ENCODE assay signal across 10 cellular contexts in genomic region chr4:148007303-148007702, GRCh38.
DNase-seq lines count a peak whose midpoint lies in the region; ATAC-seq, FAIRE-seq and TF ChIP-seq lines count a peak whose summit lies in the region.
"Had no signal": no experiment of that assay in that cellular context is flagged by ENCODE, and none has a peak within 500 bp of the region (broad histone marks: within the 10 kb centered on the region; RNA-seq: fewer than 3 reads in every experiment).

No MANE protein-coding gene starts in this region.

- no peak overlapping the region for H3K4me3 Mint-ChIP-seq in activated T-cell treated with anti-CD3 and anti-CD28 coated beads, Interleukin-2, amount 50 U/mL, for 72 hours
- no peak overlapping the region for H3K4me3 Mint-ChIP-seq in activated T-cell treated with anti-CD3 and anti-CD28 coated beads, Interleukin-2, amount 50 U/mL, for 24 hours
- H3K4me3 Mint-ChIP-seq in stimulated activated memory B cell treated with anti-CD40 and anti-IgM and Interleukin-4, amounts not matched to agents 10 μg/mL and 1 μg/mL and 100 μg/mL, for 72 hours: no peak overlapping the region

- H3K27ac ChIP-seq in adrenal gland: peak overlapping the region; percentile 16 to 72 (median 62)
- no peak overlapping the region for H3K27ac ChIP-seq in aorta (ENCODE audit: low read depth in 1 of 2, low read length in 2 of 2)
- peak overlapping the region in 1 of 2 donors; percentile 16 for H3K27ac ChIP-seq in kidney (ENCODE audit: low read depth in 2 of 2, low read length in 2 of 2)
- H3K27ac ChIP-seq: BLaER1 had no signal

- no peak for FAIRE-seq in kidney (lab: Jason Lieb, UNC)

- WGBS in adrenal gland, 4 donors: 26 to 35% (median 29%) methylated on average over 7 of the region's 7 CpGs
- WGBS in aorta, 2 donors: 79 to 94% methylated on average over 7 of the region's 7 CpGs

- H3K9me3 Mint-ChIP-seq in activated T-cell treated with anti-CD3 and anti-CD28 coated beads, Interleukin-2, amount 50 U/mL, for 72 hours: no peaks in the 10 kb centered on the region
- H3K9me3 Mint-ChIP-seq in activated T-cell treated with anti-CD3 and anti-CD28 coated beads, Interleukin-2, amount 50 U/mL, for 24 hours: peaks cover 5% of the 10 kb centered on the region
- H3K9me3 Mint-ChIP-seq in stimulated activated memory B cell treated with anti-CD40 and anti-IgM and Interleukin-4, amounts not matched to agents 10 μg/mL and 1 μg/mL and 100 μg/mL, for 72 hours: peaks cover 4% of the 10 kb centered on the region

- no peaks in the 10 kb centered on the region for H3K27me3 Mint-ChIP-seq in activated T-cell treated with anti-CD3 and anti-CD28 coated beads, Interleukin-2, amount 50 U/mL, for 72 hours (ENCODE audit: low read depth)
- H3K27me3 Mint-ChIP-seq in activated T-cell treated with anti-CD3 and anti-CD28 coated beads, Interleukin-2, amount 50 U/mL, for 24 hours: no peaks in the 10 kb centered on the region
- peaks cover 10% of the 10 kb centered on the region for H3K27me3 Mint-ChIP-seq in stimulated activated memory B cell treated with anti-CD40 and anti-IgM and Interleukin-4, amounts not matched to agents 10 μg/mL and 1 μg/mL and 100 μg/mL, for 72 hours

- DNase-seq in activated T-cell treated with anti-CD3 and anti-CD28 coated beads, Interleukin-2, amount 50 U/mL, for 72 hours: no peak
- no peak for DNase-seq in activated T-cell treated with anti-CD3 and anti-CD28 coated beads, Interleukin-2, amount 50 U/mL, for 24 hours
- DNase-seq in adrenal gland: peak; percentile 52 to 76 (median 67)
- peak; percentile 85 for DNase-seq in islet precursor cell
- no peak for DNase-seq in aorta
- DNase-seq in NK-92 treated with Interleukin-12 subunit alpha and Interleukin-12 subunit beta, amount 100 ng/mL, for 24 hours (lab: John Stamatoyannopoulos, UW): no peak
- DNase-seq in kidney: no peak

- TF ChIP-seq CTCF in adrenal gland (IDR thresholded peaks at IDR 0.05) (no peak), kidney (IDR thresholded peaks at IDR 0.05; ENCODE audit: borderline replicate concordance, extremely low read depth, insufficient read depth) (no peak)

- H3K36me3 Mint-ChIP-seq in activated T-cell treated with anti-CD3 and anti-CD28 coated beads, Interleukin-2, amount 50 U/mL, for 72 hours (ENCODE audit: insufficient read depth in 2 of 2): peaks cover 4 to 5% of the 10 kb centered on the region in 2 donors
- H3K36me3 Mint-ChIP-seq in activated T-cell treated with anti-CD3 and anti-CD28 coated beads, Interleukin-2, amount 50 U/mL, for 24 hours (ENCODE audit: low read depth): peaks cover 3% of the 10 kb centered on the region
- H3K36me3 Mint-ChIP-seq in stimulated activated memory B cell treated with anti-CD40 and anti-IgM and Interleukin-4, amounts not matched to agents 10 μg/mL and 1 μg/mL and 100 μg/mL, for 72 hours: no peaks in the 10 kb centered on the region

- H3K4me1 ChIP-seq in adrenal gland (replicated peaks in 1 of 2): peaks cover 10 to 15% of the 10 kb centered on the region in 2 donors
- H3K4me1 ChIP-seq in aorta (ENCODE audit: control insufficient read depth in 1 of 2, insufficient read depth in 2 of 2, low read length in 2 of 2): peaks cover 0 to 3% of the 10 kb centered on the region in 2 donors
- H3K4me1 ChIP-seq in kidney (ENCODE audit: control insufficient read depth in 1 of 2, insufficient read depth in 1 of 2, low read depth in 1 of 2, low read length in 2 of 2): peaks cover 2 to 6% of the 10 kb centered on the region in 2 donors
- H3K4me1 ChIP-seq: BLaER1 had no signal

- no peak overlapping the region for H3K9ac ChIP-seq in kidney (ENCODE audit: low read length in 2 of 2)
- H3K9ac ChIP-seq: BLaER1 had no signal

- H3K4me3 ChIP-seq in adrenal gland: no peak overlapping the region
- no peak overlapping the region for H3K4me3 ChIP-seq in aorta (ENCODE audit: low read length in 2 of 2)
- H3K4me3 ChIP-seq in kidney (ENCODE audit: low read length in 2 of 2): no peak overlapping the region
- H3K4me3 ChIP-seq: BLaER1, HAP-1 had no signal

- H3K4me1 Mint-ChIP-seq in activated T-cell treated with anti-CD3 and anti-CD28 coated beads, Interleukin-2, amount 50 U/mL, for 72 hours (ENCODE audit: low read depth): peaks cover 11% of the 10 kb centered on the region
- H3K4me1 Mint-ChIP-seq in activated T-cell treated with anti-CD3 and anti-CD28 coated beads, Interleukin-2, amount 50 U/mL, for 24 hours (ENCODE audit: low read depth): peaks cover 8% of the 10 kb centered on the region
- no peaks in the 10 kb centered on the region for H3K4me1 Mint-ChIP-seq in stimulated activated memory B cell treated with anti-CD40 and anti-IgM and Interleukin-4, amounts not matched to agents 10 μg/mL and 1 μg/mL and 100 μg/mL, for 72 hours

- no peak for ATAC-seq in activated T-cell treated with anti-CD3 and anti-CD28 coated beads, Interleukin-2, amount 50 U/mL, for 72 hours (replicated peaks in 1 of 2)
- peak; percentile 49 for ATAC-seq in aorta (ENCODE audit: low FRiP score)
- no peak for ATAC-seq in stimulated activated memory B cell treated with anti-CD40 and anti-IgM and Interleukin-4, amounts not matched to agents 10 μg/mL and 1 μg/mL and 100 μg/mL, for 72 hours

- no peaks in the 10 kb centered on the region for H3K27me3 ChIP-seq in adrenal gland
- H3K27me3 ChIP-seq in aorta (ENCODE audit: control insufficient read depth in 1 of 2, insufficient read depth in 2 of 2, low read length in 1 of 2): no peaks in the 10 kb centered on the region
- H3K27me3 ChIP-seq: BLaER1 had no signal

- no peak for TF ChIP-seq POLR2A in adrenal gland (IDR thresholded peaks at IDR 0.05)

- intact Hi-C loops in adrenal gland (cut with DNase I) (no loop called here), aorta (cut with DNase I) (no loop called here), kidney (cut with DNase I) (no loop called here)

- H3K27ac Mint-ChIP-seq in activated T-cell treated with anti-CD3 and anti-CD28 coated beads, Interleukin-2, amount 50 U/mL, for 72 hours: peak overlapping the region; percentile 19
- H3K27ac Mint-ChIP-seq in activated T-cell treated with anti-CD3 and anti-CD28 coated beads, Interleukin-2, amount 50 U/mL, for 24 hours: no peak overlapping the region
- no peak overlapping the region for H3K27ac Mint-ChIP-seq in stimulated activated memory B cell treated with anti-CD40 and anti-IgM and Interleukin-4, amounts not matched to agents 10 μg/mL and 1 μg/mL and 100 μg/mL, for 72 hours

- H3K9me3 ChIP-seq in adrenal gland (replicated peaks in 1 of 3) (no peaks in the 10 kb centered on the region), aorta (ENCODE audit: control insufficient read depth, low read length) (no peaks in the 10 kb centered on the region), kidney (ENCODE audit: control insufficient read depth in 1 of 2, low read length in 2 of 2) (no peaks in the 10 kb centered on the region)
- H3K9me3 ChIP-seq: BLaER1, HAP-1 had no signal

- H3K36me3 ChIP-seq in adrenal gland (replicated peaks in 1 of 2) (no peaks in the 10 kb centered on the region), aorta (ENCODE audit: control insufficient read depth in 1 of 2, insufficient read depth in 2 of 2, low read length in 1 of 2) (peaks cover 0 to 7% of the 10 kb centered on the region in 2 donors), kidney (ENCODE audit: control insufficient read depth in 1 of 2, insufficient read depth in 2 of 2, low read length in 2 of 2) (no peaks in the 10 kb centered on the region)
- H3K36me3 ChIP-seq: BLaER1, HAP-1 had no signal

Comparison
In these comparisons a context has a peak if more than half of its experiments do, and no peak if none do; other contexts are left out.
1. DNase-seq: peak in adrenal gland (7 of 7) and islet precursor cell (single experiment); none in activated T-cell treated with anti-CD3 and anti-CD28 coated beads, Interleukin-2, amount 50 U/mL, for 72 hours (0 of 2), activated T-cell treated with anti-CD3 and anti-CD28 coated beads, Interleukin-2, amount 50 U/mL, for 24 hours (single experiment), aorta (0 of 2), NK-92 treated with Interleukin-12 subunit alpha and Interleukin-12 subunit beta, amount 100 ng/mL, for 24 hours (single experiment) and kidney (single experiment).
2. H3K27ac ChIP-seq: peak in adrenal gland (5 of 5); none in aorta (0 of 2).